12 cellular contexts compared by ENCODE assay signal in genomic region chr12:73935817-73936216, GRCh38.
DNase-seq lines count a peak whose midpoint lies in the region; ATAC-seq lines count a peak whose summit lies in the region.
"Had no signal": no experiment of that assay in that cellular context is flagged by ENCODE, and none has a peak within 500 bp of the region (broad histone marks: within the 10 kb centered on the region; RNA-seq: fewer than 3 reads in every experiment).

No MANE protein-coding gene starts in this region.

- no peak overlapping the region for H3K4me3 ChIP-seq in effector memory CD4-positive, alpha-beta T cell (ENCODE audit: insufficient read depth, low read depth, low read length, poor library complexity, severe bottlenecking)
- H3K4me3 ChIP-seq: gastroesophageal sphincter, K562 had no signal

- no peak overlapping the region for H3K4me3 Mint-ChIP-seq in stimulated activated effector memory CD8-positive, alpha-beta T cell treated with anti-CD3 and anti-CD28 coated beads, Interleukin-12 subunit alpha, Interleukin-12 subunit beta, amount 100 ng/mL, for 72 hours
- H3K4me3 Mint-ChIP-seq: activated naive CD8-positive, alpha-beta T cell treated with anti-CD3 and anti-CD28 coated beads, Interleukin-2, amount 10 ng/mL, durations not matched to agents 7 days and 5 days had no signal

- H3K36me3 ChIP-seq in effector memory CD4-positive, alpha-beta T cell (ENCODE audit: control insufficient read depth, insufficient read depth, low read length) = no peaks in the 10 kb centered on the region
- H3K36me3 ChIP-seq: gastroesophageal sphincter had no signal

- H3K9me3 Mint-ChIP-seq in stimulated activated effector memory CD8-positive, alpha-beta T cell treated with anti-CD3 and anti-CD28 coated beads, Interleukin-12 subunit alpha, Interleukin-12 subunit beta, amount 100 ng/mL, for 72 hours = peaks cover 7% of the 10 kb centered on the region
- H3K9me3 Mint-ChIP-seq: activated naive CD8-positive, alpha-beta T cell treated with anti-CD3 and anti-CD28 coated beads, Interleukin-2, amount 10 ng/mL, durations not matched to agents 7 days and 5 days had no signal

- DNase-seq in DMS 273 (lab: John Stamatoyannopoulos, UW; ENCODE audit: unreplicated experiment) (peak; percentile 17), DMS 273 treated with DMSO at 0.1 percent for 48 hours (lab: John Stamatoyannopoulos, UW) (no peak), NCI-H460 (ENCODE audit: extremely low read depth, low read depth) (peak; percentile 2), T47D (ENCODE audit: low read depth in 1 of 2, low spot score in 1 of 2) (peak; percentile 42 to 69), pons (ENCODE audit: low spot score) (peak; percentile 19)
- no peak for DNase-seq in stimulated activated effector memory CD8-positive, alpha-beta T cell treated with anti-CD3 and anti-CD28 coated beads, Interleukin-12 subunit alpha, Interleukin-12 subunit beta, amount 100 ng/mL, for 72 hours (ENCODE audit: low spot score in 2 of 2)
- no peak for DNase-seq in effector memory CD4-positive, alpha-beta T cell
- DNase-seq: 8988T; activated naive CD8-positive, alpha-beta T cell treated with anti-CD3 and anti-CD28 coated beads, Interleukin-2, amount 10 ng/mL, durations not matched to agents 7 days and 5 days had no signal

- H3K27ac Mint-ChIP-seq in stimulated activated effector memory CD8-positive, alpha-beta T cell treated with anti-CD3 and anti-CD28 coated beads, Interleukin-12 subunit alpha, Interleukin-12 subunit beta, amount 100 ng/mL, for 72 hours = no peak overlapping the region
- H3K27ac Mint-ChIP-seq: activated naive CD8-positive, alpha-beta T cell treated with anti-CD3 and anti-CD28 coated beads, Interleukin-2, amount 10 ng/mL, durations not matched to agents 7 days and 5 days had no signal

- in situ Hi-C loops in T47D (cut with HindIII; ENCODE audit: low pct_unique_long_range_greater_than_20kb, low sequenced_read_pairs) = no loop called here

- no peaks in the 10 kb centered on the region for H3K4me1 Mint-ChIP-seq in stimulated activated effector memory CD8-positive, alpha-beta T cell treated with anti-CD3 and anti-CD28 coated beads, Interleukin-12 subunit alpha, Interleukin-12 subunit beta, amount 100 ng/mL, for 72 hours
- H3K4me1 Mint-ChIP-seq: activated naive CD8-positive, alpha-beta T cell treated with anti-CD3 and anti-CD28 coated beads, Interleukin-2, amount 10 ng/mL, durations not matched to agents 7 days and 5 days had no signal

- H3K4me1 ChIP-seq in effector memory CD4-positive, alpha-beta T cell (ENCODE audit: control insufficient read depth, insufficient read depth, low read length, poor library complexity, severe bottlenecking) = no peaks in the 10 kb centered on the region
- H3K4me1 ChIP-seq: gastroesophageal sphincter had no signal

- no peaks in the 10 kb centered on the region for H3K27me3 ChIP-seq in effector memory CD4-positive, alpha-beta T cell (replicated peaks; ENCODE audit: control insufficient read depth, insufficient read depth, low read length, poor library complexity, severe bottlenecking)
- H3K27me3 ChIP-seq: gastroesophageal sphincter had no signal

- H3K27ac ChIP-seq in effector memory CD4-positive, alpha-beta T cell (ENCODE audit: insufficient read depth, low read length, poor library complexity, severe bottlenecking) = no peak overlapping the region
- H3K27ac ChIP-seq: gastroesophageal sphincter had no signal

- H3K9me3 ChIP-seq in effector memory CD4-positive, alpha-beta T cell (ENCODE audit: control insufficient read depth, low read length) = no peaks in the 10 kb centered on the region
- H3K9me3 ChIP-seq: gastroesophageal sphincter had no signal

- no peak for ATAC-seq in HG02763 (IDR thresholded peaks at IDR 0.05; ENCODE audit: unreplicated experiment)
- no peak for ATAC-seq in stimulated activated effector memory CD8-positive, alpha-beta T cell treated with anti-CD3 and anti-CD28 coated beads, Interleukin-12 subunit alpha, Interleukin-12 subunit beta, amount 100 ng/mL, for 72 hours
- ATAC-seq: gastroesophageal sphincter, K562 had no signal

- H3K36me3 Mint-ChIP-seq in stimulated activated effector memory CD8-positive, alpha-beta T cell treated with anti-CD3 and anti-CD28 coated beads, Interleukin-12 subunit alpha, Interleukin-12 subunit beta, amount 100 ng/mL, for 72 hours = no peaks in the 10 kb centered on the region
- H3K36me3 Mint-ChIP-seq: activated naive CD8-positive, alpha-beta T cell treated with anti-CD3 and anti-CD28 coated beads, Interleukin-2, amount 10 ng/mL, durations not matched to agents 7 days and 5 days had no signal

Comparison
In these comparisons a context has a peak if more than half of its experiments do, and no peak if none do; other contexts are left out.
1. DNase-seq: peak in DMS 273 (single experiment), NCI-H460 (single experiment), T47D (2 of 2) and pons (single experiment); none in DMS 273 treated with DMSO at 0.1 percent for 48 hours (single experiment), stimulated activated effector memory CD8-positive, alpha-beta T cell treated with anti-CD3 and anti-CD28 coated beads, Interleukin-12 subunit alpha, Interleukin-12 subunit beta, amount 100 ng/mL, for 72 hours (0 of 2) and effector memory CD4-positive, alpha-beta T cell (0 of 3).